Comparison of ENCODE assay signal across 8 cellular contexts in the genomic region with DNA sequence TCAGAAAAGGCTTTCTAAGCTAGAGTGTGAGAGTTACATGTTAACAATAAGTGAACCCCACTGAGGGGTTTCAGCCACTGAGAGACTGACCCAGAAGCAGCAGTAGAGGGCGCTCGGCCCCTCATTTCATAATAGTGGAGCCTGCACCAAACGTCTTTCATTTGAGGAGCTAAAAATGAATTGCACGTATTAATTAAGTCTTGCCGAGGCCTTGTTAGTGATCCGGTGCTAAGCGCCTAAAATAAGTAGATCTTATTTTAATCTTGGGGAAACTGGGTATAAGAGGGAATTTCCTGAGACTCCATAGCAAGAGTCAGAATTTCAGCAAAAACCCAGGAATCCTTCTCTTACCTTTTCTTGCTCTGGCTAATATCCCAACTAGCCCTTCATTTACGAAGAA.
A peak's percentile ranks its signal among the peaks of the same experiment; 100 is the strongest.
DNase-seq lines count a peak whose midpoint lies in the region; ATAC-seq and TF ChIP-seq lines count a peak whose summit lies in the region.

No MANE protein-coding gene starts in this region.

- H3K9ac ChIP-seq in fibroblast of lung (ENCODE audit: insufficient read depth, low read length) = no peak overlapping the region

- no peaks in the 10 kb centered on the region for H3K27me3 ChIP-seq in fibroblast of lung (ENCODE audit: control insufficient read depth, insufficient read depth, low read length)

- POLR2A ChIA-PET in OCI-LY7 (lab: Charles Lee) = interaction anchor here (0.5 to 0.9 kb wide), 4 partner anchors 152 to 1520 kb away, joined by 3 to 5 read pairs (median 4); no protein-coding TSS in a partner anchor

- CTCF ChIA-PET in OCI-LY7 (lab: Charles Lee; ENCODE audit: unreplicated experiment) = interaction anchor here (0.6 kb wide), 2 partner anchors 20 to 430 kb away, joined by 3 read pairs; no protein-coding TSS in a partner anchor

- H3K4me1 ChIP-seq in OCI-LY7 (ENCODE audit: insufficient read depth, low read length, poor library complexity, severe bottlenecking) (peaks cover 7% of the 10 kb centered on the region), fibroblast of lung (ENCODE audit: control insufficient read depth, extremely low read depth, insufficient read depth, low read length) (no peaks in the 10 kb centered on the region)

- TF ChIP-seq CTCF in AG09309 (IDR thresholded peaks at IDR 0.05; ENCODE audit: control insufficient read depth, insufficient read depth, low read depth, low read length, missing control alignments) = peak; percentile 91
- peak; percentile 98 for TF ChIP-seq CTCF in OCI-LY7 (conservative IDR thresholded peaks at IDR 0.05; ENCODE audit: low read length)
- peak; percentile 95 to 97 for TF ChIP-seq CTCF in fibroblast of lung (conservative IDR thresholded peaks at IDR 0.05 in 1 of 2, IDR thresholded peaks at IDR 0.05 in 1 of 2; ENCODE audit: low read depth in 1 of 2, low read length in 2 of 2)
- peak; percentile 89 for TF ChIP-seq CTCF in nephron progenitor cell (IDR thresholded peaks at IDR 0.05)

- H3K4me3 ChIP-seq in AG09309 (ENCODE audit: control insufficient read depth, low read depth, low read length) = no peak overlapping the region
- no peak overlapping the region for H3K4me3 ChIP-seq in OCI-LY7 (ENCODE audit: low read depth, low read length, poor library complexity, severe bottlenecking)
- no peak overlapping the region for H3K4me3 ChIP-seq in fibroblast of lung (replicated peaks in 1 of 4; ENCODE audit: control extremely low read depth in 1 of 4, insufficient read depth in 1 of 4, low read depth in 3 of 4, low read length in 4 of 4)

- H3K36me3 ChIP-seq in OCI-LY7 (ENCODE audit: insufficient read depth, low read length) (no peaks in the 10 kb centered on the region), fibroblast of lung (ENCODE audit: control insufficient read depth, insufficient read depth, low read length) (no peaks in the 10 kb centered on the region)

- intact Hi-C loops in OCI-LY7 (cut with micrococcal nuclease; ENCODE audit: unreplicated experiment) = loop anchor here (1.0 to 5.0 kb wide), 3 partner anchors 251 to 1076 kb away; no protein-coding TSS in a partner anchor

- no peak overlapping the region for H3K27ac ChIP-seq in OCI-LY7 (ENCODE audit: low read depth, low read length, poor library complexity, severe bottlenecking)
- no peak overlapping the region for H3K27ac ChIP-seq in fibroblast of lung (ENCODE audit: insufficient read depth, low read length)
- no peak overlapping the region for H3K27ac ChIP-seq in substantia nigra (ENCODE audit: low read depth, low read length, poor library complexity, severe bottlenecking)

- peak; percentile 62 to 75 for ATAC-seq in activated T-cell treated with anti-CD3 and anti-CD28 coated beads, Interleukin-2, amount 50 U/mL, for 4 hours

- H3K36me3 Mint-ChIP-seq in activated T-cell treated with anti-CD3 and anti-CD28 coated beads, Interleukin-2, amount 50 U/mL, for 4 hours (ENCODE audit: insufficient read depth) = peaks cover 15% of the 10 kb centered on the region
- H3K36me3 Mint-ChIP-seq in nephron progenitor cell (ENCODE audit: low read depth) = peaks cover 5% of the 10 kb centered on the region

- H3K4me2 ChIP-seq in OCI-LY7 (ENCODE audit: low read length) = no peak overlapping the region
- no peak overlapping the region for H3K4me2 ChIP-seq in fibroblast of lung (ENCODE audit: extremely low read depth, insufficient read depth, low read length)

- DNase-seq in AG09309 (ENCODE audit: low read depth) (peak; percentile 24), GM19238 (ENCODE audit: insufficient read length, low spot score) (peak; percentile 50), HuH-7.5 (ENCODE audit: low spot score) (peak; percentile 31), OCI-LY7 (ENCODE audit: low spot score) (peak; percentile 67), fibroblast of lung (ENCODE audit: low read depth in 2 of 2) (peak; percentile 51 to 67), nephron progenitor cell (peak; percentile 67), substantia nigra (lab: John Stamatoyannopoulos, UW) (peak in 32 of 49 donors; percentile 8 to 72 (median 38))
- peak; percentile 36 for DNase-seq in activated T-cell treated with anti-CD3 and anti-CD28 coated beads, Interleukin-2, amount 50 U/mL, for 4 hours

- no peak overlapping the region for H3K27ac Mint-ChIP-seq in nephron progenitor cell

- H3K4me3 Mint-ChIP-seq in activated T-cell treated with anti-CD3 and anti-CD28 coated beads, Interleukin-2, amount 50 U/mL, for 4 hours = no peak overlapping the region
- H3K4me3 Mint-ChIP-seq in nephron progenitor cell = no peak overlapping the region

- H3K9me3 ChIP-seq in OCI-LY7 (ENCODE audit: low read length) (no peaks in the 10 kb centered on the region), fibroblast of lung (ENCODE audit: control insufficient read depth, insufficient read depth, low read depth, low read length) (no peaks in the 10 kb centered on the region)

- peaks cover 5% of the 10 kb centered on the region for H3K4me1 Mint-ChIP-seq in activated T-cell treated with anti-CD3 and anti-CD28 coated beads, Interleukin-2, amount 50 U/mL, for 4 hours (ENCODE audit: low read depth)
- peaks cover 5% of the 10 kb centered on the region for H3K4me1 Mint-ChIP-seq in nephron progenitor cell

- no peaks in the 10 kb centered on the region for H3K27me3 Mint-ChIP-seq in activated T-cell treated with anti-CD3 and anti-CD28 coated beads, Interleukin-2, amount 50 U/mL, for 4 hours (ENCODE audit: low read depth)
- H3K27me3 Mint-ChIP-seq in nephron progenitor cell (ENCODE audit: low read depth, poor library complexity) = no peaks in the 10 kb centered on the region

- H3K9me3 Mint-ChIP-seq in activated T-cell treated with anti-CD3 and anti-CD28 coated beads, Interleukin-2, amount 50 U/mL, for 4 hours = no peaks in the 10 kb centered on the region
- no peaks in the 10 kb centered on the region for H3K9me3 Mint-ChIP-seq in nephron progenitor cell

- BruUV-seq in OCI-LY7 (replicated peaks; lab: Mats Ljungman, UMichigan) = no TSS peak

- H3K79me2 ChIP-seq in OCI-LY7 (ENCODE audit: insufficient read depth, low read depth, low read length) (no peaks in the 10 kb centered on the region), fibroblast of lung (ENCODE audit: control insufficient read depth, insufficient read depth, low read length) (no peaks in the 10 kb centered on the region)

- no peaks in the 10 kb centered on the region for H4K20me1 ChIP-seq in OCI-LY7 (ENCODE audit: insufficient read depth, low read length)
- no peaks in the 10 kb centered on the region for H4K20me1 ChIP-seq in fibroblast of lung (ENCODE audit: control insufficient read depth, extremely low read depth, insufficient read depth, low read length)

- no peaks in the 10 kb centered on the region for H3K9me2 ChIP-seq in OCI-LY7 (ENCODE audit: insufficient read depth, low read length)

- no peak overlapping the region for H2AFZ ChIP-seq in OCI-LY7 (ENCODE audit: low read length)
- no peak overlapping the region for H2AFZ ChIP-seq in fibroblast of lung (ENCODE audit: low read length)
